ENCODE assay signal across 16 cellular contexts in the genomic region with DNA sequence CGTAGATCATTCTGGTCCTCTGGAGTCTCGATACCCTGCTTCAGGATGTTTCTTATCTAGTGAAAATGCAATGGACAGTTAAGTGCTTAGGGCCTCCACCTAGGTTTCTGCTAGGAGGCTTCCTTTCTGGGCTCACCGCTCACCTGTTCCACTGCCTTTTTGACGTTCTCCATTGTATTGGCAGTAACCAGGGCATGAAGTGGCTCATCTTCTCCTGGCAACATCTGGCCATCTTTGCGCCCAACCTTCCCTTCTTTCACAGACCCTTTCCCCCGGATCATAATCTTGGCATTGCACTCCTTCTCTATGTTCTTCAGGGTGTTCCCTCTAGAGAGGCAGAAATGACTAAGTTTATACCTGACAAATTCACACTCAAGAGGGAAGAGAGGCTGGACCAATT. TPM values are rescaled to one million over a fixed set of nuclear protein-coding genes. Genes with fewer than 3 reads are reported as not detected.
A peak's percentile ranks its signal among the peaks of the same experiment; 100 is the strongest.
DNase-seq lines count a peak whose midpoint lies in the region; ATAC-seq and TF ChIP-seq lines count a peak whose summit lies in the region.
"Had no signal": no experiment of that assay in that cellular context is flagged by ENCODE, and none has a peak within 500 bp of the region (broad histone marks: within the 10 kb centered on the region; RNA-seq: fewer than 3 reads in every experiment).

No MANE protein-coding gene starts in this region.

- peaks cover 99% of the 10 kb centered on the region for H3K36me3 ChIP-seq in BLaER1

- 0 out of 2 replicates have a peak overlapping the region, but pooled peaks have one; percentile 23 for H3K27ac ChIP-seq in BLaER1
- no peak overlapping the region for H3K27ac ChIP-seq in CD4-positive, alpha-beta T cell (ENCODE audit: low read depth, low read length)
- H3K27ac ChIP-seq: pancreas, thyroid gland had no signal

- peaks cover 87% of the 10 kb centered on the region for H3K4me1 Mint-ChIP-seq in CD4-positive, alpha-beta T cell (ENCODE audit: low read depth)
- peaks cover 88% of the 10 kb centered on the region for H3K4me1 Mint-ChIP-seq in activated CD8-positive, alpha-beta T cell treated with anti-CD3 and anti-CD28 coated beads, Interleukin-2, amount 10 ng/mL, durations not matched to agents 7 days and 5 days (ENCODE audit: low read depth)
- H3K4me1 Mint-ChIP-seq in naive B cell: peaks cover 71 to 89% (median 78%) of the 10 kb centered on the region in 3 donors

- no peak for ATAC-seq in CD4-positive, alpha-beta T cell (ENCODE audit: poor library complexity)
- no peak for ATAC-seq in activated CD8-positive, alpha-beta T cell treated with anti-CD3 and anti-CD28 coated beads, Interleukin-2, amount 10 ng/mL, durations not matched to agents 7 days and 5 days
- no peak for ATAC-seq in naive B cell (ENCODE audit: low read depth in 2 of 2)
- ATAC-seq in GM18907 (IDR thresholded peaks at IDR 0.05; ENCODE audit: unreplicated experiment): no peak
- ATAC-seq: pancreas had no signal

- no peak for TF ChIP-seq CTCF in CD4-positive, alpha-beta T cell (IDR thresholded peaks at IDR 0.05)

- H3K9me3 Mint-ChIP-seq in CD4-positive, alpha-beta T cell: no peaks in the 10 kb centered on the region
- no peaks in the 10 kb centered on the region for H3K9me3 Mint-ChIP-seq in activated CD8-positive, alpha-beta T cell treated with anti-CD3 and anti-CD28 coated beads, Interleukin-2, amount 10 ng/mL, durations not matched to agents 7 days and 5 days (ENCODE audit: insufficient read depth)
- H3K9me3 Mint-ChIP-seq in naive B cell: no peaks in the 10 kb centered on the region
- H3K9me3 Mint-ChIP-seq: HFFc6 had no signal

- no peaks in the 10 kb centered on the region for H3K9me3 ChIP-seq in BLaER1
- no peaks in the 10 kb centered on the region for H3K9me3 ChIP-seq in CD4-positive, alpha-beta T cell (ENCODE audit: control insufficient read depth, low read length)
- H3K9me3 ChIP-seq: pancreas, SK-N-SH, thyroid gland had no signal

- intact Hi-C loops in CD4-positive, alpha-beta T cell (cut with DNase I, micrococcal nuclease): no loop called here

- no peaks in the 10 kb centered on the region for H3K27me3 ChIP-seq in BLaER1
- H3K27me3 ChIP-seq in CD4-positive, alpha-beta T cell (ENCODE audit: control insufficient read depth, insufficient read depth, low read length): no peaks in the 10 kb centered on the region
- H3K27me3 ChIP-seq: pancreas, thyroid gland had no signal

- H3K27me3 Mint-ChIP-seq in CD4-positive, alpha-beta T cell: no peaks in the 10 kb centered on the region
- no peaks in the 10 kb centered on the region for H3K27me3 Mint-ChIP-seq in activated CD8-positive, alpha-beta T cell treated with anti-CD3 and anti-CD28 coated beads, Interleukin-2, amount 10 ng/mL, durations not matched to agents 7 days and 5 days (ENCODE audit: low read depth)
- H3K27me3 Mint-ChIP-seq in naive B cell: no peaks in the 10 kb centered on the region

- H3K4me2 ChIP-seq in BLaER1: peak overlapping the region; percentile 40; the same call in 1 of the 2 replicates
- H3K4me2 ChIP-seq: SK-N-SH had no signal

- peaks cover 98% of the 10 kb centered on the region for H3K4me1 ChIP-seq in BLaER1

- peaks cover 100% of the 10 kb centered on the region for H4K20me1 ChIP-seq in BLaER1

- H3K4me3 ChIP-seq in BLaER1: no peak overlapping the region
- H3K4me3 ChIP-seq: pancreas, thyroid gland had no signal

- H3K27ac Mint-ChIP-seq in CD4-positive, alpha-beta T cell: peak overlapping the region; percentile 85
- H3K27ac Mint-ChIP-seq in activated CD8-positive, alpha-beta T cell treated with anti-CD3 and anti-CD28 coated beads, Interleukin-2, amount 10 ng/mL, durations not matched to agents 7 days and 5 days: peak overlapping the region; percentile 3
- peak overlapping the region; percentile 51 to 95 (median 86) for H3K27ac Mint-ChIP-seq in naive B cell
- H3K27ac Mint-ChIP-seq: HFFc6 had no signal

- H3K36me3 Mint-ChIP-seq in CD4-positive, alpha-beta T cell (ENCODE audit: low read depth): peaks cover 100% of the 10 kb centered on the region
- H3K36me3 Mint-ChIP-seq in activated CD8-positive, alpha-beta T cell treated with anti-CD3 and anti-CD28 coated beads, Interleukin-2, amount 10 ng/mL, durations not matched to agents 7 days and 5 days (ENCODE audit: low read depth): peaks cover 93% of the 10 kb centered on the region
- H3K36me3 Mint-ChIP-seq in naive B cell: peaks cover 29 to 41% of the 10 kb centered on the region in 2 donors

- peak overlapping the region; percentile 68 for H3K4me3 Mint-ChIP-seq in CD4-positive, alpha-beta T cell
- H3K4me3 Mint-ChIP-seq in activated CD8-positive, alpha-beta T cell treated with anti-CD3 and anti-CD28 coated beads, Interleukin-2, amount 10 ng/mL, durations not matched to agents 7 days and 5 days: no peak overlapping the region
- peak overlapping the region in 6 of 8 donors; percentile 24 to 59 (median 36) for H3K4me3 Mint-ChIP-seq in naive B cell
- H3K4me3 Mint-ChIP-seq: HFFc6 had no signal

- peak in 1 of 10 experiments; percentile 8 for DNase-seq in CD4-positive, alpha-beta T cell
- no peak for DNase-seq in activated CD8-positive, alpha-beta T cell treated with anti-CD3 and anti-CD28 coated beads, Interleukin-2, amount 10 ng/mL, durations not matched to agents 7 days and 5 days
- DNase-seq in naive B cell: no peak
- no peak for DNase-seq in NCI-H2171 treated with DMSO at 0.1 percent for 48 hours (lab: John Stamatoyannopoulos, UW)
- DNase-seq in NCI-H446 (lab: John Stamatoyannopoulos, UW): no peak
- DNase-seq: activated CD8-positive, alpha-beta memory T cell treated with anti-CD3 and anti-CD28 coated beads, Interleukin-2, amount 50 U/mL, for 4 hours; caudate nucleus; effector memory CD4-positive, alpha-beta T cell; HFFc6; NCI-H2029; SK-N-SH; stimulated activated CD4-positive, alpha-beta T cell treated with anti-CD3 and anti-CD28 coated beads, Interleukin-4, amount 100 ng/mL, for 1 hour; thyroid gland had no signal

- H3K9ac ChIP-seq in BLaER1: peak overlapping the region; percentile 39; the same call in 1 of the 2 replicates
- H3K9ac ChIP-seq: SK-N-SH had no signal

- POLR2A ChIA-PET in CD4-positive, alpha-beta T cell (lab: Charles Lee): interaction anchor here (11.6 to 12.8 kb wide), 2 partner anchors 6 to 26 kb away, joined by 363 to 596 read pairs; partner anchors contain the start of genes RASGRP2 and SF1
- POLR2A ChIA-PET in activated CD8-positive, alpha-beta T cell treated with anti-CD3 and anti-CD28 coated beads, Interleukin-2, amount 10 ng/mL, durations not matched to agents 7 days and 5 days (lab: Charles Lee): interaction anchor here (1.0 kb wide), 1 partner anchor 9 kb away, joined by 4 read pairs; the partner anchor contains the start of gene SF1

- CTCF ChIA-PET in CD4-positive, alpha-beta T cell (lab: Charles Lee): interaction anchor here (1.9 kb wide), 1 partner anchor 26 kb away, joined by 13 read pairs; the partner anchor contains the start of gene RASGRP2
- CTCF ChIA-PET in activated CD8-positive, alpha-beta T cell treated with anti-CD3 and anti-CD28 coated beads, Interleukin-2, amount 10 ng/mL, durations not matched to agents 7 days and 5 days (lab: Charles Lee): interaction anchor here (2.6 to 12.2 kb wide), 2 partner anchors 7 to 24 kb away, joined by 20 to 149 read pairs; partner anchors contain the start of gene RASGRP2

RNA-seq across cellular contexts. Expression of gene SF1, which starts 9.1 kb away (rescaled TPM):
- 1,000 to 10,000 TPM; 1,632 to 1,657 TPM for total RNA-seq in CD4-positive, alpha-beta T cell
- total RNA-seq in activated CD8-positive, alpha-beta T cell treated with anti-CD3 and anti-CD28 coated beads, Interleukin-2, amount 10 ng/mL, durations not matched to agents 7 days and 5 days: 100 to 1,000 TPM; 421 to 423 TPM
- polyA plus RNA-seq in naive B cell (ENCODE audit: low read depth in 6 of 6): 100 to 1,000 TPM in 4 of 6 donors, 10 to 100 TPM in 2; 68.6 to 242 (median 132) TPM

RNA-seq across cellular contexts. Expression of gene PYGM, which starts 9.5 kb away (rescaled TPM):
- 1 to 10 TPM; 5.0 to 6.0 TPM for total RNA-seq in CD4-positive, alpha-beta T cell
- total RNA-seq in activated CD8-positive, alpha-beta T cell treated with anti-CD3 and anti-CD28 coated beads, Interleukin-2, amount 10 ng/mL, durations not matched to agents 7 days and 5 days: 1 to 10 TPM; 2.9 to 4.7 TPM
- polyA plus RNA-seq in naive B cell (ENCODE audit: low read depth in 6 of 6): 1 to 10 TPM in 5 of 6 donors, not detected in 1; 2.1 to 4.9 (median 2.2) TPM

RNA-seq across cellular contexts. Expression of gene RASGRP2, which starts 25.3 kb away (rescaled TPM):
- 100 to 1,000 TPM; 668 to 672 TPM for total RNA-seq in CD4-positive, alpha-beta T cell
- total RNA-seq in activated CD8-positive, alpha-beta T cell treated with anti-CD3 and anti-CD28 coated beads, Interleukin-2, amount 10 ng/mL, durations not matched to agents 7 days and 5 days: 100 to 1,000 TPM; 101 to 115 TPM
- 100 to 1,000 TPM; 274 to 429 (median 285) TPM for polyA plus RNA-seq in naive B cell (ENCODE audit: low read depth in 6 of 6)

RNA-seq across cellular contexts. Expression of gene MAP4K2, which starts 33.7 kb away (rescaled TPM):
- total RNA-seq in CD4-positive, alpha-beta T cell: 10 to 100 TPM; 71.9 to 74.1 TPM
- 10 to 100 TPM; 84.2 to 90.2 TPM for total RNA-seq in activated CD8-positive, alpha-beta T cell treated with anti-CD3 and anti-CD28 coated beads, Interleukin-2, amount 10 ng/mL, durations not matched to agents 7 days and 5 days
- 10 to 100 TPM; 29.8 to 65.0 (median 39.7) TPM for polyA plus RNA-seq in naive B cell (ENCODE audit: low read depth in 6 of 6)

RNA-seq across cellular contexts. Expression of gene MEN1, which starts 41.1 kb away (rescaled TPM):
- total RNA-seq in CD4-positive, alpha-beta T cell: 10 to 100 TPM; 16.4 to 17.7 TPM
- 10 to 100 TPM; 32.9 to 34.0 TPM for total RNA-seq in activated CD8-positive, alpha-beta T cell treated with anti-CD3 and anti-CD28 coated beads, Interleukin-2, amount 10 ng/mL, durations not matched to agents 7 days and 5 days
- 10 to 100 TPM; 12.3 to 49.5 (median 27.4) TPM for polyA plus RNA-seq in naive B cell (ENCODE audit: low read depth in 6 of 6)

Comparison
In these comparisons a context has a peak if more than half of its experiments do, and no peak if none do; other contexts are left out.
1. H3K27ac Mint-ChIP-seq: peak in every context shown above with its lines; median percentile 86 in naive B cell; 85 in CD4-positive, alpha-beta T cell; 3 in activated CD8-positive, alpha-beta T cell treated with anti-CD3 and anti-CD28 coated beads, Interleukin-2, amount 10 ng/mL, durations not matched to agents 7 days and 5 days.
2. RNA of gene RASGRP2, which starts 25.3 kb away (total RNA-seq): 668 to 672 TPM in CD4-positive, alpha-beta T cell; 101 to 115 TPM in activated CD8-positive, alpha-beta T cell treated with anti-CD3 and anti-CD28 coated beads, Interleukin-2, amount 10 ng/mL, durations not matched to agents 7 days and 5 days; every median in the first group is over 4 times any median in the second.